ENCODE assay signal across 32 cellular contexts in the genomic region with DNA sequence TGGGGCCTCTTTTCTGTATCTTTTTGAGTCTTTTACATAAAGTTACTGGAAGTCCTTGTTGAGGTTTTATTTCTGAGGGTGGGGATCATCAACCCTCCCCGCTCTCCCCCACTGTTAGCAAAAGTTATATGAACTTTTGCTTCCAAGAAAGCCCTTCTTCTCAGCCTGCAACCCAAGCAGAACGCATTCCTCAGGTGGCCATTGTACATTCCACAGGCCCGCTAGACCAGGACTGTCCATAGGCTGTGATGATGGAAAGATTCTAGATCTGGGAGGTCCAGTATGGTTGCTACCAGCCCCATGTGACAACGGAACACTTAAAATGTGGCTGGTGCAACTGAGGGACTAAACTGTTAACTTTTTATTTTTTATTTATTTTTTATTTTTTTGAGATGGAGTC.
"Had no signal": no experiment of that assay in that cellular context is flagged by ENCODE, and none has a peak within 500 bp of the region (broad histone marks: within the 10 kb centered on the region; RNA-seq: fewer than 3 reads in every experiment).

No MANE protein-coding gene starts in this region.

- DNase-seq: activated B cell treated with CpG ODN at 0.5 μM for 24 hours; activated CD4-positive, alpha-beta memory T cell treated with anti-CD3 and anti-CD28 coated beads for 36 hours; activated CD4-positive, alpha-beta T cell treated with anti-CD3 and anti-CD28 coated beads for 4 hours; activated CD4-positive, alpha-beta T cell treated with anti-CD3 and anti-CD28 coated beads, Interleukin-2, amount 50 U/mL, for 1 hour; activated CD4-positive, CD25-positive, alpha-beta regulatory T cell treated with anti-CD3 and anti-CD28 coated beads, Interleukin-2, amount 50 U/mL, for 72 hours; activated CD8-positive, alpha-beta memory T cell treated with anti-CD3 and anti-CD28 coated beads, Interleukin-2, amount 50 U/mL, for 4 hours; activated gamma-delta T cell treated with Interleukin-2 at 50 U/mL for 16 hours; activated naive CD4-positive, alpha-beta T cell treated with anti-CD3 and anti-CD28 coated beads for 36 hours; activated T-cell treated with anti-CD3 and anti-CD28 coated beads for 4 hours; activated T-cell treated with anti-CD3 and anti-CD28 coated beads, Interleukin-2, amount 50 U/mL, for 4 hours; adrenal gland; body of pancreas; Karpas-422; NCI-H1105 treated with DMSO at 0.1 percent for 48 hours; NCI-H1436; NCI-H1694; NCI-H1930; NCI-H345; NCI-H524 treated with DMSO at 0.1 percent for 48 hours; PC-3; SW 1271; T-helper 1 cell; T-helper 2 cell; T-helper 9 cell had no signal

- H3K4me3 ChIP-seq: adrenal gland, body of pancreas, breast epithelium had no signal

- H3K27me3 ChIP-seq: adrenal gland, body of pancreas, breast epithelium had no signal

- H3K4me1 ChIP-seq: adrenal gland, body of pancreas, breast epithelium had no signal

- H3K4me1 Mint-ChIP-seq: activated B cell treated with CpG ODN at 0.5 μM for 24 hours had no signal

- H3K9me3 Mint-ChIP-seq: activated B cell treated with CpG ODN at 0.5 μM for 24 hours; activated CD4-positive, alpha-beta memory T cell treated with anti-CD3 and anti-CD28 coated beads for 36 hours; activated naive CD4-positive, alpha-beta T cell treated with anti-CD3 and anti-CD28 coated beads for 36 hours; activated naive CD4-positive, alpha-beta T cell treated with anti-CD3 and anti-CD28 coated beads, Interleukin-2, amount 50 U/mL, for 72 hours; activated T-cell treated with anti-CD3 and anti-CD28 coated beads, Interleukin-2, amount 50 U/mL, for 4 hours; activated T-helper 1 cell treated with anti-CD3 and anti-CD28 coated beads, Interleukin-12 subunit alpha, Interleukin-12 subunit beta, Interleukin-2, Interleukin-4 antibody, amounts not matched to agents 30 ng/mL and 10 ng/mL and 1 ng/mL, durations not matched to agents 14 hours and 24 hours and 36 hours had no signal

- H3K27ac ChIP-seq: adrenal gland, body of pancreas, breast epithelium, RWPE1, VCaP had no signal

- ATAC-seq: activated naive CD4-positive, alpha-beta T cell treated with anti-CD3 and anti-CD28 coated beads, Interleukin-2, amount 50 U/mL, for 72 hours; activated T-cell treated with anti-CD3 and anti-CD28 coated beads, Interleukin-2, amount 50 U/mL, for 4 hours; body of pancreas; PC-3; Right ventricle myocardium inferior had no signal

- FAIRE-seq: astrocyte, RCC 7860 had no signal

- H3K27ac Mint-ChIP-seq: activated B cell treated with CpG ODN at 0.5 μM for 24 hours; activated CD4-positive, alpha-beta memory T cell treated with anti-CD3 and anti-CD28 coated beads for 36 hours; activated naive CD4-positive, alpha-beta T cell treated with anti-CD3 and anti-CD28 coated beads for 36 hours; activated naive CD4-positive, alpha-beta T cell treated with anti-CD3 and anti-CD28 coated beads, Interleukin-2, amount 50 U/mL, for 72 hours; activated T-helper 1 cell treated with anti-CD3 and anti-CD28 coated beads, Interleukin-12 subunit alpha, Interleukin-12 subunit beta, Interleukin-2, Interleukin-4 antibody, amounts not matched to agents 30 ng/mL and 10 ng/mL and 1 ng/mL, durations not matched to agents 14 hours and 24 hours and 36 hours had no signal

- H3K27me3 Mint-ChIP-seq: activated B cell treated with CpG ODN at 0.5 μM for 24 hours; activated CD4-positive, alpha-beta memory T cell treated with anti-CD3 and anti-CD28 coated beads for 36 hours had no signal

- H3K4me3 Mint-ChIP-seq: activated B cell treated with CpG ODN at 0.5 μM for 24 hours; activated CD4-positive, alpha-beta memory T cell treated with anti-CD3 and anti-CD28 coated beads for 36 hours; activated naive CD4-positive, alpha-beta T cell treated with anti-CD3 and anti-CD28 coated beads for 36 hours; activated T-cell treated with anti-CD3 and anti-CD28 coated beads, Interleukin-2, amount 50 U/mL, for 4 hours; activated T-helper 1 cell treated with anti-CD3 and anti-CD28 coated beads, Interleukin-12 subunit alpha, Interleukin-12 subunit beta, Interleukin-2, Interleukin-4 antibody, amounts not matched to agents 30 ng/mL and 10 ng/mL and 1 ng/mL, durations not matched to agents 14 hours and 24 hours and 36 hours had no signal

- H3K9me3 ChIP-seq: adrenal gland, body of pancreas, breast epithelium had no signal
